Comparison of ENCODE assay signal across 25 cellular contexts in genomic region chr2:15736396-15737180, GRCh38.
"Had no signal": no experiment of that assay in that cellular context is flagged by ENCODE, and none has a peak within 500 bp of the region (broad histone marks: within the 10 kb centered on the region; RNA-seq: fewer than 3 reads in every experiment).

No MANE protein-coding gene starts in this region.

- H3K4me1 Mint-ChIP-seq: activated CD4-positive, alpha-beta T cell treated with anti-CD3 and anti-CD28 coated beads, Interleukin-2, amount 10 ng/mL, durations not matched to agents 24 days and 14 days; activated naive CD4-positive, alpha-beta T cell treated with anti-CD3 and anti-CD28 coated beads, Interleukin-2, amount 50 U/mL, for 24 hours; activated naive CD8-positive, alpha-beta T cell treated with anti-CD3 and anti-CD28 coated beads, Interleukin-2, amount 50 U/mL, for 24 hours had no signal

- H3K27ac Mint-ChIP-seq: activated B cell treated with CpG ODN at 0.5 μM for 24 hours; activated CD4-positive, alpha-beta T cell treated with anti-CD3 and anti-CD28 coated beads, Interleukin-2, amount 10 ng/mL, durations not matched to agents 24 days and 14 days; activated naive CD4-positive, alpha-beta T cell treated with anti-CD3 and anti-CD28 coated beads, Interleukin-2, amount 50 U/mL, for 24 hours; activated naive CD8-positive, alpha-beta T cell treated with anti-CD3 and anti-CD28 coated beads, Interleukin-2, amount 50 U/mL, for 24 hours; activated T-cell treated with anti-CD3 and anti-CD28 coated beads, Interleukin-2, amount 50 U/mL, for 72 hours; T-helper 1 cell treated with Interleukin-12 subunit alpha and Interleukin-12 subunit beta and Interleukin-4 antibody, amounts not matched to agents 30 μg/mL and 1 μg/mL, for 36 hours had no signal

- H3K4me3 ChIP-seq: ascending aorta, body of pancreas, MG63, Peyer's patch, SJSA1 had no signal

- H3K9me3 ChIP-seq: ascending aorta, body of pancreas, MG63, Peyer's patch, SJSA1 had no signal

- H3K4me3 Mint-ChIP-seq: activated B cell treated with CpG ODN at 0.5 μM for 24 hours; activated CD4-positive, alpha-beta T cell treated with anti-CD3 and anti-CD28 coated beads, Interleukin-2, amount 10 ng/mL, durations not matched to agents 24 days and 14 days; activated naive CD4-positive, alpha-beta T cell treated with anti-CD3 and anti-CD28 coated beads, Interleukin-2, amount 50 U/mL, for 24 hours; activated naive CD8-positive, alpha-beta T cell treated with anti-CD3 and anti-CD28 coated beads, Interleukin-2, amount 50 U/mL, for 24 hours; activated T-cell treated with anti-CD3 and anti-CD28 coated beads, Interleukin-2, amount 50 U/mL, for 72 hours; T-helper 1 cell treated with Interleukin-12 subunit alpha and Interleukin-12 subunit beta and Interleukin-4 antibody, amounts not matched to agents 30 μg/mL and 1 μg/mL, for 36 hours had no signal

- H3K27ac ChIP-seq: ascending aorta, body of pancreas, KMS-11, Peyer's patch, RWPE1, SJSA1 had no signal

- ATAC-seq: activated naive CD8-positive, alpha-beta T cell treated with anti-CD3 and anti-CD28 coated beads, Interleukin-2, amount 50 U/mL, for 24 hours; activated T-cell treated with anti-CD3 and anti-CD28 coated beads, Interleukin-2, amount 50 U/mL, for 72 hours; body of pancreas had no signal

- DNase-seq: activated B cell treated with CpG ODN at 0.5 μM for 24 hours; activated CD4-positive, alpha-beta T cell treated with anti-CD3 and anti-CD28 coated beads for 1 hour; activated CD4-positive, alpha-beta T cell treated with anti-CD3 and anti-CD28 coated beads, Interleukin-2, amount 10 ng/mL, durations not matched to agents 24 days and 14 days; activated CD4-positive, alpha-beta T cell treated with anti-CD3 and anti-CD28 coated beads, Interleukin-2, amount 50 U/mL, for 48 hours; activated naive CD8-positive, alpha-beta T cell treated with anti-CD3 and anti-CD28 coated beads, Interleukin-2, amount 50 U/mL, for 24 hours; activated T-cell treated with anti-CD3 and anti-CD28 coated beads, Interleukin-2, amount 50 U/mL, for 72 hours; amniotic stem cell; body of pancreas; MG63; MV-4-11; NCI-H1105; NCI-H1436; NCI-H187; NCI-H2081; NCI-H510A treated with DMSO at 0.1 percent for 48 hours; NCI-H69; NK-92 treated with Interleukin-12 subunit alpha and Interleukin-12 subunit beta, amount 100 ng/mL, for 24 hours; SHP77 had no signal

- H3K36me3 ChIP-seq: ascending aorta, MG63, Peyer's patch, SJSA1 had no signal

- H3K9ac ChIP-seq: KMS-11 had no signal

- H3K4me2 ChIP-seq: KMS-11 had no signal

- H3K9me3 Mint-ChIP-seq: activated CD4-positive, alpha-beta T cell treated with anti-CD3 and anti-CD28 coated beads, Interleukin-2, amount 10 ng/mL, durations not matched to agents 24 days and 14 days; activated naive CD4-positive, alpha-beta T cell treated with anti-CD3 and anti-CD28 coated beads, Interleukin-2, amount 50 U/mL, for 24 hours; activated T-cell treated with anti-CD3 and anti-CD28 coated beads, Interleukin-2, amount 50 U/mL, for 72 hours; T-helper 1 cell treated with Interleukin-12 subunit alpha and Interleukin-12 subunit beta and Interleukin-4 antibody, amounts not matched to agents 30 μg/mL and 1 μg/mL, for 36 hours had no signal

- H3K36me3 Mint-ChIP-seq: activated naive CD4-positive, alpha-beta T cell treated with anti-CD3 and anti-CD28 coated beads, Interleukin-2, amount 50 U/mL, for 24 hours had no signal

- H3K27me3 ChIP-seq: ascending aorta, body of pancreas, MG63, Peyer's patch had no signal
